23 cellular contexts compared by ENCODE assay signal in the genomic region with DNA sequence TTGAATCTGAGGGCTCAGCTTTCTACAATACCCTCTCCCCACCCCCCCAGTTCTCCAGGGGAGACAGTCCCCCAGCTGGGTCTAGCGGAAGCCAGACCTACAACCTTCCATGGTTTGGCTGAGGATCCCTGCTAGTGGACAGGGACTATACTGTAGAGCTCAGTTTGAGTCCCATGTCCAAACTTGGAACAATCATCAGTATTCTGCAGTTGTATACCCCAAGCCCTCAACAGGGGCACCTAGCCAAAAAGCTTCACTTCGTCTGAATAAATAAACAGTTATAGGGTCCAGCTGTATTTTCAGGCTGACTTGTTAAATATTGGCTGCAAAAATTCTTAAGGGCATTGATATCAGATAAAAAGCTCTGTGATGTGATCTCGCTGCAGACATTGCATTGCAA. TPM values are rescaled to one million over a fixed set of nuclear protein-coding genes. Genes with fewer than 3 reads are reported as not detected.
A peak's percentile ranks its signal among the peaks of the same experiment; 100 is the strongest.
DNase-seq lines count a peak whose midpoint lies in the region; ATAC-seq and TF ChIP-seq lines count a peak whose summit lies in the region.
"Had no signal": no experiment of that assay in that cellular context is flagged by ENCODE, and none has a peak within 500 bp of the region (broad histone marks: within the 10 kb centered on the region; RNA-seq: fewer than 3 reads in every experiment).

No MANE protein-coding gene starts in this region.

- H3K23ac ChIP-seq in IMR-90 (ENCODE audit: low read depth, low read length) (no peak overlapping the region), trophoblast cell (ENCODE audit: low read length) (no peak overlapping the region)

- H4K8ac ChIP-seq in IMR-90 (ENCODE audit: low read depth in 2 of 2, low read length in 2 of 2) (no peak overlapping the region), trophoblast cell (ENCODE audit: low read depth, low read length) (no peak overlapping the region)

- H3K14ac ChIP-seq in IMR-90 (replicated peaks; ENCODE audit: low read depth, low read length) (no peak overlapping the region), trophoblast cell (ENCODE audit: low read length) (no peak overlapping the region)

- H3K9ac ChIP-seq in IMR-90 (ENCODE audit: low read depth, low read length) (no peak overlapping the region), trophoblast cell (ENCODE audit: low read length) (no peak overlapping the region)

- H2AK9ac ChIP-seq in IMR-90 (replicated peaks; ENCODE audit: low read depth, low read length, poor library complexity), result no peak overlapping the region

- H3K9me1 ChIP-seq in IMR-90 (ENCODE audit: insufficient read depth, low read length), result peaks cover 8% of the 10 kb centered on the region; the same call in 1 of the 2 replicates

- H3K4me2 ChIP-seq in IMR-90 (ENCODE audit: low read depth, low read length), result no peak overlapping the region
- H3K4me2 ChIP-seq in trophoblast cell (ENCODE audit: low read length), result no peak overlapping the region

- no peak overlapping the region for H2BK12ac ChIP-seq in trophoblast cell (ENCODE audit: low read length)

- DNase-seq in IMR-90, result peak; percentile 42
- peak; percentile 30 for DNase-seq in choroid plexus epithelial cell (ENCODE audit: low read depth)
- peak; percentile 53 for DNase-seq in medulla oblongata (ENCODE audit: extremely low spot score)
- DNase-seq in sciatic nerve (ENCODE audit: low spot score), result no peak
- no peak for DNase-seq in DMS53 treated with DMSO at 0.1 percent for 48 hours (lab: John Stamatoyannopoulos, UW; ENCODE audit: unreplicated experiment)
- DNase-seq in trophoblast cell, result no peak
- DNase-seq in retina, result no peak
- DNase-seq: BE2C; Calu3; CD8-positive, alpha-beta memory T cell; DND-41; KG1; MG63; NCI-H1105 treated with DMSO at 0.1 percent for 48 hours; NCI-H146; NCI-H1930; NCI-H2107; NCI-H526; NCI-H82; NK-92 treated with Interleukin-12 subunit alpha and Interleukin-12 subunit beta, amount 100 ng/mL, for 24 hours; PC-3 had no signal

- no peak overlapping the region for H4K12ac ChIP-seq in trophoblast cell (ENCODE audit: low read depth, low read length)

- H3K27me3 ChIP-seq in IMR-90 (ENCODE audit: control insufficient read depth, insufficient read depth, low read length) (no peaks in the 10 kb centered on the region), trophoblast cell (ENCODE audit: insufficient read depth, low read length) (no peaks in the 10 kb centered on the region)
- H3K27me3 ChIP-seq: MG63, SJSA1 had no signal

- ATAC-seq in IMR-90 (ENCODE audit: low read depth) (peak; percentile 49), sciatic nerve (peak; percentile 48)
- ATAC-seq: PC-3 had no signal

- H2BK5ac ChIP-seq in IMR-90 (ENCODE audit: low read depth, low read length, poor library complexity, severe bottlenecking), result no peak overlapping the region
- no peak overlapping the region for H2BK5ac ChIP-seq in trophoblast cell (ENCODE audit: low read depth, low read length, poor library complexity)

- TF ChIP-seq RAD21 in IMR-90 (IDR thresholded peaks at IDR 0.05; ENCODE audit: low read length), result no peak

- no peak for TF ChIP-seq POLR2A in IMR-90 (IDR thresholded peaks at IDR 0.05; ENCODE audit: low read depth, low read length)

- H2AFZ ChIP-seq in IMR-90 (replicated peaks; ENCODE audit: low read length, poor library complexity) (no peak overlapping the region), trophoblast cell (ENCODE audit: insufficient read depth, low read length, poor library complexity) (no peak overlapping the region)

- H2BK120ac ChIP-seq in IMR-90 (ENCODE audit: low read depth, low read length), result no peak overlapping the region
- no peak overlapping the region for H2BK120ac ChIP-seq in trophoblast cell (ENCODE audit: insufficient read depth, low read length, poor library complexity)

- POLR2A ChIA-PET in IMR-90 (lab: Charles Lee; ENCODE audit: unreplicated experiment), result interaction anchor here (1.2 kb wide), 1 partner anchor 44 kb away, joined by 6 read pairs; no protein-coding TSS in a partner anchor

- no peak overlapping the region for H4K5ac ChIP-seq in IMR-90 (ENCODE audit: low read depth, low read length)

- no TSS peak for BruUV-seq in IMR-90 (replicated peaks; lab: Mats Ljungman, UMichigan)

- dilution Hi-C loops in IMR-90 (cut with HindIII; ENCODE audit: low sequenced_read_pairs, unreplicated experiment), result no loop called here

- no peak overlapping the region for H4K91ac ChIP-seq in IMR-90 (ENCODE audit: insufficient read depth, low read depth, low read length)
- H4K91ac ChIP-seq in trophoblast cell (ENCODE audit: low read depth, low read length), result no peak overlapping the region

- TF ChIP-seq CTCF in IMR-90 (conservative IDR thresholded peaks at IDR 0.05; ENCODE audit: low read depth, low read length) (no peak), choroid plexus epithelial cell (conservative IDR thresholded peaks at IDR 0.05; ENCODE audit: low read depth, low read length) (no peak)

- H3K9me3 ChIP-seq in IMR-90 (ENCODE audit: control insufficient read depth, insufficient read depth, low read length) (no peaks in the 10 kb centered on the region), trophoblast cell (ENCODE audit: insufficient read depth, low read depth, low read length) (peaks cover 2% of the 10 kb centered on the region)
- H3K9me3 ChIP-seq: BE2C, MG63, SJSA1 had no signal

- H3K4me3 ChIP-seq in IMR-90 (ENCODE audit: insufficient read depth, low read depth, low read length) (no peak overlapping the region), choroid plexus epithelial cell (ENCODE audit: low read depth, low read length) (no peak overlapping the region), trophoblast cell (ENCODE audit: low read depth, low read length) (no peak overlapping the region)
- H3K4me3 ChIP-seq: MG63, SJSA1 had no signal

- no peak overlapping the region for H2BK20ac ChIP-seq in IMR-90 (ENCODE audit: low read depth, low read length)

- CTCF ChIA-PET in IMR-90 (lab: Yijun Ruan, JAX), result interaction anchor here (0.6 to 1.0 kb wide), 3 partner anchors 12 to 168 kb away, joined by 3 to 5 read pairs (median 3); no protein-coding TSS in a partner anchor

- intact Hi-C loops in IMR-90 (cut with micrococcal nuclease) (loop anchor here (10.0 kb wide), 2 partner anchors 165 to 385 kb away; partner anchors contain the start of gene FYB1), sciatic nerve (cut with DNase I) (loop anchor here (10.0 kb wide), 1 partner anchor 175 kb away; no protein-coding TSS in a partner anchor)

- 40% methylated on average over 1 of the region's 3 CpGs; no CpG with 5 or more reads in 1 of the 2 experiments for WGBS in IMR-90 (ENCODE audit: extremely low coverage in 2 of 2, insufficient read length in 1 of 2), 2 experiments
- no CpG with 5 or more reads among the region's 3 CpGs for WGBS in trophoblast cell (ENCODE audit: extremely low coverage, insufficient coverage, insufficient read length)

- H3K79me1 ChIP-seq in IMR-90 (ENCODE audit: low read depth in 1 of 2, low read length in 2 of 2) (peaks cover 14 to 36% of the 10 kb centered on the region in 2 experiments; a peak in 3 of 4 replicates), trophoblast cell (ENCODE audit: low read length) (no peaks in the 10 kb centered on the region)

- H3K79me2 ChIP-seq in trophoblast cell (ENCODE audit: control insufficient read depth, insufficient read depth, low read length, poor library complexity), result no peaks in the 10 kb centered on the region

- H2BK15ac ChIP-seq in IMR-90 (ENCODE audit: low read depth, low read length), result no peak overlapping the region

- H3K36me3 ChIP-seq in IMR-90 (ENCODE audit: control insufficient read depth, insufficient read depth, low read length) (peaks cover 56% of the 10 kb centered on the region), trophoblast cell (ENCODE audit: control insufficient read depth in 1 of 2, insufficient read depth in 2 of 2, low read length in 2 of 2) (peaks cover 4 to 21% of the 10 kb centered on the region in 2 experiments)
- H3K36me3 ChIP-seq: BE2C had no signal

- H3K4ac ChIP-seq in IMR-90 (ENCODE audit: low read depth, low read length) (no peak overlapping the region), trophoblast cell (ENCODE audit: low read depth, low read length) (no peak overlapping the region)

- peaks cover 6% of the 10 kb centered on the region; the same call in 1 of the 2 replicates for H3K4me1 ChIP-seq in IMR-90 (ENCODE audit: control insufficient read depth, insufficient read depth, low read length)
- H3K4me1 ChIP-seq in trophoblast cell (ENCODE audit: control insufficient read depth in 1 of 2, insufficient read depth in 2 of 2, low read length in 2 of 2), result no peaks in the 10 kb centered on the region
- H3K4me1 ChIP-seq: BE2C, SJSA1 had no signal

- in situ Hi-C loops in IMR-90 (cut with MboI; ENCODE audit: low sequenced_read_pairs), result loop anchor here (5.0 to 25.0 kb wide), 3 partner anchors 173 to 1383 kb away; partner anchors contain the start of gene TTC33

- H3K18ac ChIP-seq in IMR-90 (ENCODE audit: low read depth, low read length) (no peak overlapping the region), trophoblast cell (ENCODE audit: low read length) (no peak overlapping the region)

- H2AK5ac ChIP-seq in IMR-90 (ENCODE audit: low read depth, low read length), result no peak overlapping the region
- H2AK5ac ChIP-seq in trophoblast cell (ENCODE audit: low read length), result no peak overlapping the region

- H4K20me1 ChIP-seq in IMR-90 (ENCODE audit: insufficient read depth, low read length), result peaks cover 6% of the 10 kb centered on the region; the same call in 1 of the 2 replicates

- H3K27ac ChIP-seq in IMR-90 (ENCODE audit: insufficient read depth, low read length) (no peak overlapping the region), trophoblast cell (ENCODE audit: low read depth, low read length) (no peak overlapping the region)
- H3K27ac ChIP-seq: SJSA1 had no signal

- H3K56ac ChIP-seq in IMR-90 (ENCODE audit: extremely low read depth, insufficient read depth, low read length), result no peak overlapping the region

RNA-seq across cellular contexts. Expression of gene C9, which starts 15.4 kb away (rescaled TPM):
- total RNA-seq in IMR-90 (2012; rRNA removed) (not detected in 2 replicates), sciatic nerve (not detected)
- polyA plus RNA-seq in IMR-90 (2012; rRNA removed), result not detected in 2 replicates
- polyA plus RNA-seq in IMR-90 (2012; cell fraction: cytosol; rRNA removed), result not detected in 2 replicates
- polyA plus RNA-seq in IMR-90 (2012; cell fraction: nucleus; rRNA removed; ENCODE audit: low replicate concordance), result 0.15 TPM in 1 of 2 replicates, not detected in the other
- 0.22 and 0.40 TPM in 2 replicates for polyA plus RNA-seq in trophoblast cell (2013)
- total RNA-seq: Calu3; CD8-positive, alpha-beta memory T cell; PC-3 had no signal
- polyA plus RNA-seq: CD14-positive monocyte; CD8-positive, alpha-beta memory T cell had no signal

RNA-seq across cellular contexts. Expression of gene DAB2, which starts 45.1 kb away (rescaled TPM):
- total RNA-seq in IMR-90 (2012; rRNA removed) (50.0 and 97.2 TPM in 2 replicates), sciatic nerve (151 TPM)
- 95.9 and 101 TPM in 2 replicates for polyA plus RNA-seq in IMR-90 (2012; rRNA removed)
- polyA plus RNA-seq in IMR-90 (2012; cell fraction: cytosol; rRNA removed), result 40.6 and 65.1 TPM in 2 replicates
- polyA plus RNA-seq in IMR-90 (2012; cell fraction: nucleus; rRNA removed; ENCODE audit: low replicate concordance), result 76.6 and 217 TPM in 2 replicates
- 100 TPM in 2 replicates for polyA plus RNA-seq in trophoblast cell (2013)

Comparison
In these comparisons a context has a peak if more than half of its experiments do, and no peak if none do; other contexts are left out.
1. DNase-seq: peak in IMR-90 (single experiment), choroid plexus epithelial cell (single experiment) and medulla oblongata (single experiment); none in sciatic nerve (single experiment), DMS53 treated with DMSO at 0.1 percent for 48 hours (single experiment), trophoblast cell (0 of 2) and retina (single experiment).